1 cellular context compared by ENCODE assay signal in the genomic region with DNA sequence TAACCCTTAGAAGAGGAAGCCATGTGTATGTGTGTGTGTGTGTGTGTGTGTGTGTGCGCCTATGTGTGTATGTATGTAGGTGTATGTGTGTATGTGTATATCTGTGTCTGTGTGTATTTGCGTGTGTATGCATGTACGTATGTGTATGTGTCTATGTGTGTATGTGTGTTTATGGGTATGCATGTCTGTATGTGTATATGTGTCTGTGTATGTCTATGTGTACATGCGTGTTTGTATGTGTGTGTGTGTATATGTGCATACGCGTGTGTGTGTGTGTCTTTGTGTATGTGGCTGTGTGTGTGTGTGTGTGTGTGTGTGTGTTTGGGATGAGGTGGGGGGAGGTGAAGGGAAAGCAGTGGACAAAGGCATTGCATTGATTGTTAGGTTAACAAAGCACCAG.
TF ChIP-seq lines count a peak whose summit lies in the region.

No MANE protein-coding gene starts in this region.

TF ChIP-seq in IMR-90, 13 proteins besides CTCF, POLR2A, EP300 and RAD21:
- TF ChIP-seq RFX5 (IDR thresholded peaks at IDR 0.05; ENCODE audit: low read depth, low read length) (no peak), MAFK (IDR thresholded peaks at IDR 0.05; ENCODE audit: low read depth, low read length) (no peak), CEBPB (IDR thresholded peaks at IDR 0.05; ENCODE audit: low read depth, low read length) (no peak), RCOR1 (IDR thresholded peaks at IDR 0.05; ENCODE audit: insufficient replicate concordance, low read length) (no peak), MXI1 (IDR thresholded peaks at IDR 0.05; ENCODE audit: borderline replicate concordance, low read depth, low read length) (no peak), FOS (IDR thresholded peaks at IDR 0.05; ENCODE audit: low read depth, low read length) (no peak), CHD1 (IDR thresholded peaks at IDR 0.05; ENCODE audit: low read depth, low read length) (no peak), BHLHE40 (IDR thresholded peaks at IDR 0.05; ENCODE audit: low read depth, low read length) (no peak), NFE2L2 (IDR thresholded peaks at IDR 0.05; ENCODE audit: low read depth, low read length) (no peak), SMC3 (IDR thresholded peaks at IDR 0.05; ENCODE audit: low read depth, low read length) (no peak), MAZ (IDR thresholded peaks at IDR 0.05; ENCODE audit: borderline replicate concordance, low read depth, low read length) (no peak)
- TF ChIP-seq, protein P1, sequence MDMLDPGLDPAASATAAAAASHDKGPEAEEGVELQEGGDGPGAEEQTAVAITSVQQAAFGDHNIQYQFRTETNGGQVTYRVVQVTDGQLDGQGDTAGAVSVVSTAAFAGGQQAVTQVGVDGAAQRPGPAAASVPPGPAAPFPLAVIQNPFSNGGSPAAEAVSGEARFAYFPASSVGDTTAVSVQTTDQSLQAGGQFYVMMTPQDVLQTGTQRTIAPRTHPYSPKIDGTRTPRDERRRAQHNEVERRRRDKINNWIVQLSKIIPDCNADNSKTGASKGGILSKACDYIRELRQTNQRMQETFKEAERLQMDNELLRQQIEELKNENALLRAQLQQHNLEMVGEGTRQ (IDR thresholded peaks at IDR 0.05; ENCODE audit: low read depth, low read length): no peak
- TF ChIP-seq, protein P2, sequence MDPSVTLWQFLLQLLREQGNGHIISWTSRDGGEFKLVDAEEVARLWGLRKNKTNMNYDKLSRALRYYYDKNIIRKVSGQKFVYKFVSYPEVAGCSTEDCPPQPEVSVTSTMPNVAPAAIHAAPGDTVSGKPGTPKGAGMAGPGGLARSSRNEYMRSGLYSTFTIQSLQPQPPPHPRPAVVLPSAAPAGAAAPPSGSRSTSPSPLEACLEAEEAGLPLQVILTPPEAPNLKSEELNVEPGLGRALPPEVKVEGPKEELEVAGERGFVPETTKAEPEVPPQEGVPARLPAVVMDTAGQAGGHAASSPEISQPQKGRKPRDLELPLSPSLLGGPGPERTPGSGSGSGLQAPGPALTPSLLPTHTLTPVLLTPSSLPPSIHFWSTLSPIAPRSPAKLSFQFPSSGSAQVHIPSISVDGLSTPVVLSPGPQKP (IDR thresholded peaks at IDR 0.05; ENCODE audit: borderline replicate concordance, low read depth, low read length): no peak
